ENCODE assay signal across 12 cellular contexts in the genomic region with DNA sequence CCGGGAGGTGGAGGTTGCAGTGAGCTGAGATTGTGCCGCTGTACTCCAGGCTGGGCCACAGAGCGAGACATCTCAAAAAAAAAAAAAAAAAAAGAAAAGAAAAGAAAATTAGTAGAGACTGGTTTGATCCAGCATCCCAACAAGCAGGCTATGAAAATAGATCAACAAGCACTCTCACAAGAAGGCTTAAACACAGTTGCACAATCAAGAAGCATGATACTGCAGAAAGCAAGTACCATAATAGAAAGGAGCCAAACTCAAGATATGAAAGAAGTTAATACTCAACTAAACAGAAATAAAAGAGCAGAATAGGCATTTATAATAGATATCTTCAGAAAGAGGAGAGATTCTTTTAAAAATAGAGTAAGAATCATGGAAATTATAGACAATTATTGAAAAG.
"Had no signal": no experiment of that assay in that cellular context is flagged by ENCODE, and none has a peak within 500 bp of the region (broad histone marks: within the 10 kb centered on the region; RNA-seq: fewer than 3 reads in every experiment).

No MANE protein-coding gene starts in this region.

- H3K27ac Mint-ChIP-seq: activated CD4-positive, alpha-beta T cell treated with anti-CD3 and anti-CD28 coated beads, Interleukin-2, amount 10 ng/mL, durations not matched to agents 24 days and 14 days; activated CD8-positive, alpha-beta T cell treated with anti-CD3 and anti-CD28 coated beads, Interleukin-2, amount 10 ng/mL, durations not matched to agents 7 days and 5 days; activated naive CD4-positive, alpha-beta T cell treated with anti-CD3 and anti-CD28 coated beads for 36 hours; activated T-cell treated with anti-CD3 and anti-CD28 coated beads, Interleukin-2, amount 50 U/mL, for 24 hours; mesothelial cell of epicardium; stimulated activated naive CD8-positive, alpha-beta T cell treated with anti-CD3 and anti-CD28 coated beads, Interleukin-15, Interleukin-2, amounts not matched to agents 100 ng/mL and 50 ng/mL, for 24 hours had no signal

- H3K27me3 Mint-ChIP-seq: activated T-cell treated with anti-CD3 and anti-CD28 coated beads, Interleukin-2, amount 50 U/mL, for 24 hours; stimulated activated naive CD8-positive, alpha-beta T cell treated with anti-CD3 and anti-CD28 coated beads, Interleukin-15, Interleukin-2, amounts not matched to agents 100 ng/mL and 50 ng/mL, for 24 hours had no signal

- H3K4me1 Mint-ChIP-seq: activated CD4-positive, alpha-beta T cell treated with anti-CD3 and anti-CD28 coated beads, Interleukin-2, amount 10 ng/mL, durations not matched to agents 24 days and 14 days; central memory CD8-positive, alpha-beta T cell; mesothelial cell of epicardium had no signal

- H3K36me3 Mint-ChIP-seq: mesothelial cell of epicardium had no signal

- ATAC-seq: activated CD8-positive, alpha-beta T cell treated with anti-CD3 and anti-CD28 coated beads, Interleukin-2, amount 10 ng/mL, durations not matched to agents 7 days and 5 days had no signal

- H3K4me3 Mint-ChIP-seq: activated CD4-positive, alpha-beta T cell treated with anti-CD3 and anti-CD28 coated beads, Interleukin-2, amount 10 ng/mL, durations not matched to agents 24 days and 14 days; activated CD8-positive, alpha-beta T cell treated with anti-CD3 and anti-CD28 coated beads, Interleukin-2, amount 10 ng/mL, durations not matched to agents 7 days and 5 days; activated naive CD4-positive, alpha-beta T cell treated with anti-CD3 and anti-CD28 coated beads for 36 hours; activated T-cell treated with anti-CD3 and anti-CD28 coated beads, Interleukin-2, amount 50 U/mL, for 24 hours; central memory CD8-positive, alpha-beta T cell; mesothelial cell of epicardium; stimulated activated naive CD8-positive, alpha-beta T cell treated with anti-CD3 and anti-CD28 coated beads, Interleukin-15, Interleukin-2, amounts not matched to agents 100 ng/mL and 50 ng/mL, for 24 hours had no signal

- DNase-seq: activated CD4-positive, alpha-beta T cell treated with anti-CD3 and anti-CD28 coated beads, Interleukin-2, amount 10 ng/mL, durations not matched to agents 24 days and 14 days; activated CD8-positive, alpha-beta T cell treated with anti-CD3 and anti-CD28 coated beads, Interleukin-2, amount 10 ng/mL, durations not matched to agents 7 days and 5 days; activated naive CD4-positive, alpha-beta T cell treated with anti-CD3 and anti-CD28 coated beads for 36 hours; activated T-cell treated with anti-CD3 and anti-CD28 coated beads, Interleukin-2, amount 50 U/mL, for 24 hours; aorta; brain microvascular endothelial cell; hypothalamus; stimulated activated CD4-positive, alpha-beta T cell treated with anti-CD3 and anti-CD28 coated beads, Interleukin-12 subunit alpha, Interleukin-12 subunit beta, amount 100 ng/mL, for 4 hours; stimulated activated CD4-positive, alpha-beta T cell treated with anti-CD3 and anti-CD28 coated beads, Interleukin-1b, Interleukin-23, amount 100 ng/mL, for 48 hours had no signal
